ENCODE assay signal across 8 cellular contexts in the genomic region with DNA sequence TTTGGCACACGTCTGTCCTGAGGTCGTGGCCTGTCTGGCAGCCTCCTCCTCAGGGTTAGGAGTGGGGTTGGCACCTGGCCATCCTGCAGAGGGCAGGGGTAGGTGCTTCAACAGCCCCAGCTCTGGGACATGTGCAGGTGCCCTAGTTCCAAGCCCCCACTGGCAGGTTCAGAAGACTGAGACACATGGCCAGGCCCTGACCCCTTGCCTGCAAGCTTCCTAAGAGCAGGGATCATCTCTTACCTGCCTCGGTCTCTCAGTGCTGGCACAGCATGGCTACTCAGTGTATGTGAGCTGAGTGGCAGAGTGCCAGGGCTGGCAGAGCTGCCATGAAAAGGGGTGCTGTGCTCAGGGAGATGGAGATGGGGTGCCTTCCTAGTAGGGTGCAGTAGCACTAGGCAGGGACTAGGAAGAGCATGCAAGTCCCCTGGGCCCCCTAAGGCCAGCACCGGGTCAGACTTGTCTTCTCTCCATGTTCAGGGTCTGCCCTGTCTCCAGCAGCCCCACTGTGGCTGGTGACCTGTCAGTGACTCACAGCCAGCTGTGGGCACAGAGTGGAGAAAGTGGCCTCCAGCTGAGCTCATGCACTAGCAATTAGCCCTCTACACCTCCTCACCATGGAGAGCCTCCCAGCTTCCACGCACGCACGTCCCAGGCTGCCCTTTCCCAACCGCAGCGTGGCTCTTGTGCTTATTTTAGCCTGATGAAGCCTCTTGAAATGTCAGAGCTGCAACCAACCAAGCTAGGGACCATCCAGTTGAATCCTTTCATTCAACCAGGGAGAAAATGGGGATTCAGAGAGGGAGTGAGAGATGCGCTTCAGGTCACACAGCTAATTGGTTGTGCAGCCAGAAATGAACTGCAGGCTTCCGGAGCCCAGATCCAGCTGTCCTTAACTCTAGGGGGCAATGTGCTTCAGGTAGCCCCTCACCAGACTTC.
DNase-seq lines count a peak whose midpoint lies in the region; ATAC-seq, FAIRE-seq and TF ChIP-seq lines count a peak whose summit lies in the region.

No MANE protein-coding gene starts in this region.

- H3K4me3 ChIP-seq in HFF-Myc (replicated peaks; ENCODE audit: low read depth, low read length), result no peak overlapping the region

- intact Hi-C loops in left cardiac atrium (cut with DNase I), result loop anchor here in 1 of 2 donors (5.0 kb wide), 1 partner anchor 47 kb away; no protein-coding TSS in a partner anchor

- no peak for FAIRE-seq in GM12891 (lab: Jason Lieb, UNC)

- DNase-seq in 8988T (peak; percentile 72), HFF-Myc (ENCODE audit: extremely low read depth, low read depth) (peak; percentile 56), SW480 (ENCODE audit: low spot score) (peak; percentile 75), left cardiac atrium (peak; percentile 65), GM12891 (ENCODE audit: insufficient read length, low spot score) (no peak), OCI-M2 (lab: John Stamatoyannopoulos, UW; ENCODE audit: unreplicated experiment) (no peak)
- DNase-seq in activated naive CD4-positive, alpha-beta T cell treated with Interleukin-2 at 50 U/mL for 16 hours, result no peak

- TF ChIP-seq CTCF in HFF-Myc (IDR thresholded peaks at IDR 0.05; ENCODE audit: low read depth, low read length, missing control alignments), result no peak

- TF ChIP-seq POLR2A in GM12891 (IDR thresholded peaks at IDR 0.05; ENCODE audit: low read depth, low read length), result no peak

- ATAC-seq in left cardiac atrium, result peak; percentile 75 to 86
- ATAC-seq in HG03045 (IDR thresholded peaks at IDR 0.05; ENCODE audit: unreplicated experiment), result no peak

TF ChIP-seq in GM12891, 5 proteins besides CTCF, POLR2A, EP300 and RAD21:
- TF ChIP-seq TAF1 (IDR thresholded peaks at IDR 0.05; ENCODE audit: low read depth, low read length) (no peak), POLR2AphosphoS5 (IDR thresholded peaks at IDR 0.05; ENCODE audit: low read depth, low read length) (no peak), PAX5 (IDR thresholded peaks at IDR 0.05; ENCODE audit: insufficient read depth, low read length, severe bottlenecking) (no peak), POU2F2 (IDR thresholded peaks at IDR 0.05; ENCODE audit: low read depth, low read length) (no peak)

Comparison
In these comparisons a context has a peak if more than half of its experiments do, and no peak if none do; other contexts are left out.
1. DNase-seq: peak in 8988T (single experiment), HFF-Myc (single experiment), SW480 (single experiment) and left cardiac atrium (single experiment); none in GM12891 (single experiment), OCI-M2 (single experiment) and activated naive CD4-positive, alpha-beta T cell treated with Interleukin-2 at 50 U/mL for 16 hours (single experiment).